ENCODE assay signal across 15 cellular contexts in the genomic region with DNA sequence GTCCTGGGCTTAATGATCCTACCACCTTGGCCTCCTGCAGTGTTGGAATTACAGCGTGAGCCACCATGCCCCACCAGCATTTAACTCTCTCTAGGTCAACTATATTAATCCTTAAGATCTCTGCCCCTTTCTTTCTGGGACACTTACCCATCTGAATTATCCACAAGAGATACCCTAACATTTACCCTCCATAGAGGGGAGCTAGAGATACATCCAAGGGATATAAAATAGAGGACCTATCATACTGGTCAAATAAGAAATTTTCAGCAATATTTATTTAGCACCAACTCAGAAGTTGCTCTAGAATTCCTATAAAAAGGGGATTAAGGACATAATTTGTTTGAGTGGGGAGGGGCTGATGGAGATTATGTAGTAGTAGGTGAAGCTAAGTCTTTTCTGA.
DNase-seq lines count a peak whose midpoint lies in the region; ATAC-seq, FAIRE-seq and TF ChIP-seq lines count a peak whose summit lies in the region.
"Had no signal": no experiment of that assay in that cellular context is flagged by ENCODE, and none has a peak within 500 bp of the region (broad histone marks: within the 10 kb centered on the region; RNA-seq: fewer than 3 reads in every experiment).

No MANE protein-coding gene starts in this region.

- peak overlapping the region in 2 of 3 donors; percentile 36 to 43 for H3K27ac Mint-ChIP-seq in CD4-positive, CD25-positive, alpha-beta regulatory T cell
- no peak overlapping the region for H3K27ac Mint-ChIP-seq in GM23338
- H3K27ac Mint-ChIP-seq: activated naive CD8-positive, alpha-beta T cell treated with anti-CD3 and anti-CD28 coated beads, Interleukin-2, amount 10 ng/mL, durations not matched to agents 7 days and 5 days; T-helper 17 cell had no signal

- FAIRE-seq in GM12891 (lab: Jason Lieb, UNC), result no peak

- no peak overlapping the region for H3K4me3 ChIP-seq in CD4-positive, CD25-positive, alpha-beta regulatory T cell (ENCODE audit: low read depth, low read length)
- no peak overlapping the region for H3K4me3 ChIP-seq in GM23338
- no peak overlapping the region for H3K4me3 ChIP-seq in fibroblast of the aortic adventitia (ENCODE audit: low read depth, low read length)
- H3K4me3 ChIP-seq: MG63, spleen had no signal

- no peak for TF ChIP-seq POLR2A in GM12891 (IDR thresholded peaks at IDR 0.05; ENCODE audit: low read depth, low read length)

- peaks cover 0 to 8% (median 3%) of the 10 kb centered on the region in 7 donors for H3K9me3 Mint-ChIP-seq in CD4-positive, CD25-positive, alpha-beta regulatory T cell
- H3K9me3 Mint-ChIP-seq in GM23338, result no peaks in the 10 kb centered on the region

- H3K36me3 Mint-ChIP-seq in CD4-positive, CD25-positive, alpha-beta regulatory T cell, result peaks cover 7% of the 10 kb centered on the region
- no peaks in the 10 kb centered on the region for H3K36me3 Mint-ChIP-seq in GM23338 (ENCODE audit: low read depth)

- H3K4me1 Mint-ChIP-seq in CD4-positive, CD25-positive, alpha-beta regulatory T cell, result peaks cover 15 to 53% (median 40%) of the 10 kb centered on the region in 4 donors
- H3K4me1 Mint-ChIP-seq in GM23338, result peaks cover 3% of the 10 kb centered on the region; the same call in 2 of the 3 replicates

- no peaks in the 10 kb centered on the region for H4K20me1 ChIP-seq in GM23338 (replicated peaks; ENCODE audit: insufficient read depth)

- no peaks in the 10 kb centered on the region for H3K9me3 ChIP-seq in CD4-positive, CD25-positive, alpha-beta regulatory T cell (ENCODE audit: control insufficient read depth in 2 of 2, low read length in 2 of 2)
- H3K9me3 ChIP-seq: BE2C, MG63, spleen had no signal

- H3F3A ChIP-seq in GM23338 (replicated peaks; ENCODE audit: low read depth), result no peaks in the 10 kb centered on the region

- TF ChIP-seq CTCF in GM23338 (conservative IDR thresholded peaks at IDR 0.05; ENCODE audit: low read depth in 2 of 2), result peak; percentile 46 to 54
- peak; percentile 36 for TF ChIP-seq CTCF in fibroblast of the aortic adventitia (IDR thresholded peaks at IDR 0.05; ENCODE audit: insufficient read depth, low read length)

- no peaks in the 10 kb centered on the region for H3K36me3 ChIP-seq in CD4-positive, CD25-positive, alpha-beta regulatory T cell (ENCODE audit: control insufficient read depth, insufficient read depth, low read length)
- H3K36me3 ChIP-seq in GM23338 (ENCODE audit: insufficient read depth), result no peaks in the 10 kb centered on the region
- H3K36me3 ChIP-seq: BE2C, MG63, spleen had no signal

- H3K27me3 Mint-ChIP-seq in CD4-positive, CD25-positive, alpha-beta regulatory T cell, result peaks cover 17% of the 10 kb centered on the region
- H3K27me3 Mint-ChIP-seq in GM23338 (ENCODE audit: insufficient read depth, low read depth, poor library complexity), result no peaks in the 10 kb centered on the region
- H3K27me3 Mint-ChIP-seq: activated naive CD8-positive, alpha-beta T cell treated with anti-CD3 and anti-CD28 coated beads, Interleukin-2, amount 10 ng/mL, durations not matched to agents 7 days and 5 days had no signal

- H2AFZ ChIP-seq in GM23338, result no peak overlapping the region

- DNase-seq in CD4-positive, CD25-positive, alpha-beta regulatory T cell, result no peak
- DNase-seq in GM23338 (ENCODE audit: low spot score) (peak; percentile 11), RKO (ENCODE audit: low spot score) (peak; percentile 29), fibroblast of the aortic adventitia (ENCODE audit: low read depth) (peak; percentile 26), GM12891 (ENCODE audit: insufficient read length, low spot score) (no peak), CD1c-positive myeloid dendritic cell (ENCODE audit: extremely low spot score) (no peak)
- DNase-seq: activated naive CD8-positive, alpha-beta T cell treated with anti-CD3 and anti-CD28 coated beads, Interleukin-2, amount 10 ng/mL, durations not matched to agents 7 days and 5 days; BE2C; effector CD4-positive, alpha-beta T cell; left ventricle myocardium superior; MG63; spleen; T-helper 17 cell had no signal

- H3K27me3 ChIP-seq in CD4-positive, CD25-positive, alpha-beta regulatory T cell (ENCODE audit: control insufficient read depth, insufficient read depth, low read length), result no peaks in the 10 kb centered on the region
- H3K27me3 ChIP-seq in GM23338 (ENCODE audit: insufficient read depth), result no peaks in the 10 kb centered on the region
- H3K27me3 ChIP-seq: BE2C, MG63 had no signal

- no peaks in the 10 kb centered on the region for H3K9me2 ChIP-seq in GM23338 (ENCODE audit: insufficient read depth)

- H3K4me1 ChIP-seq in CD4-positive, CD25-positive, alpha-beta regulatory T cell (ENCODE audit: control insufficient read depth, insufficient read depth, low read length, poor library complexity, severe bottlenecking), result peaks cover 17% of the 10 kb centered on the region
- peaks cover 3% of the 10 kb centered on the region; the same call in 1 of the 2 replicates for H3K4me1 ChIP-seq in GM23338 (ENCODE audit: insufficient read depth)
- H3K4me1 ChIP-seq: BE2C had no signal

- H3K79me2 ChIP-seq in GM23338 (replicated peaks; ENCODE audit: insufficient read depth), result no peaks in the 10 kb centered on the region

- no peak overlapping the region for H3K4me2 ChIP-seq in GM23338

- no peak overlapping the region for H3K4me3 Mint-ChIP-seq in CD4-positive, CD25-positive, alpha-beta regulatory T cell
- H3K4me3 Mint-ChIP-seq in GM23338, result no peak overlapping the region
- H3K4me3 Mint-ChIP-seq: activated naive CD8-positive, alpha-beta T cell treated with anti-CD3 and anti-CD28 coated beads, Interleukin-2, amount 10 ng/mL, durations not matched to agents 7 days and 5 days; T-helper 17 cell had no signal

- ATAC-seq in CD4-positive, CD25-positive, alpha-beta regulatory T cell (ENCODE audit: low read depth in 2 of 2), result no peak
- no peak; the same call in 2 of the 3 replicates for ATAC-seq in GM23338
- ATAC-seq in HG02798 (IDR thresholded peaks at IDR 0.05; ENCODE audit: poor library complexity, unreplicated experiment), result no peak
- ATAC-seq: left ventricle myocardium superior, T-helper 17 cell had no signal

- no peak overlapping the region for H3K27ac ChIP-seq in CD4-positive, CD25-positive, alpha-beta regulatory T cell (ENCODE audit: insufficient read depth, low read length, poor library complexity, severe bottlenecking)
- no peak overlapping the region for H3K27ac ChIP-seq in GM23338 (ENCODE audit: low read depth)
- H3K27ac ChIP-seq: RWPE1, spleen had no signal

TF ChIP-seq in GM12891, 5 proteins besides CTCF, POLR2A, EP300 and RAD21:
- no peak for TF ChIP-seq POU2F2 (IDR thresholded peaks at IDR 0.05; ENCODE audit: low read depth, low read length)
- TF ChIP-seq TAF1 (IDR thresholded peaks at IDR 0.05; ENCODE audit: low read depth, low read length), result no peak
- TF ChIP-seq SPI1 (IDR thresholded peaks at IDR 0.05; ENCODE audit: low read depth, low read length), result no peak
- TF ChIP-seq PAX5 (IDR thresholded peaks at IDR 0.05; ENCODE audit: insufficient read depth, low read length, severe bottlenecking), result no peak
- no peak for TF ChIP-seq POLR2AphosphoS5 (IDR thresholded peaks at IDR 0.05; ENCODE audit: low read depth, low read length)
TF ChIP-seq in GM12891: peak in this region for 0.

Comparison
In these comparisons a context has a peak if more than half of its experiments do, and no peak if none do; other contexts are left out.
1. DNase-seq: peak in GM23338 (single experiment), RKO (single experiment) and fibroblast of the aortic adventitia (single experiment); none in CD4-positive, CD25-positive, alpha-beta regulatory T cell (0 of 3), GM12891 (single experiment) and CD1c-positive myeloid dendritic cell (single experiment).